Comparison of ENCODE assay signal across 1 cellular context in the genomic region with DNA sequence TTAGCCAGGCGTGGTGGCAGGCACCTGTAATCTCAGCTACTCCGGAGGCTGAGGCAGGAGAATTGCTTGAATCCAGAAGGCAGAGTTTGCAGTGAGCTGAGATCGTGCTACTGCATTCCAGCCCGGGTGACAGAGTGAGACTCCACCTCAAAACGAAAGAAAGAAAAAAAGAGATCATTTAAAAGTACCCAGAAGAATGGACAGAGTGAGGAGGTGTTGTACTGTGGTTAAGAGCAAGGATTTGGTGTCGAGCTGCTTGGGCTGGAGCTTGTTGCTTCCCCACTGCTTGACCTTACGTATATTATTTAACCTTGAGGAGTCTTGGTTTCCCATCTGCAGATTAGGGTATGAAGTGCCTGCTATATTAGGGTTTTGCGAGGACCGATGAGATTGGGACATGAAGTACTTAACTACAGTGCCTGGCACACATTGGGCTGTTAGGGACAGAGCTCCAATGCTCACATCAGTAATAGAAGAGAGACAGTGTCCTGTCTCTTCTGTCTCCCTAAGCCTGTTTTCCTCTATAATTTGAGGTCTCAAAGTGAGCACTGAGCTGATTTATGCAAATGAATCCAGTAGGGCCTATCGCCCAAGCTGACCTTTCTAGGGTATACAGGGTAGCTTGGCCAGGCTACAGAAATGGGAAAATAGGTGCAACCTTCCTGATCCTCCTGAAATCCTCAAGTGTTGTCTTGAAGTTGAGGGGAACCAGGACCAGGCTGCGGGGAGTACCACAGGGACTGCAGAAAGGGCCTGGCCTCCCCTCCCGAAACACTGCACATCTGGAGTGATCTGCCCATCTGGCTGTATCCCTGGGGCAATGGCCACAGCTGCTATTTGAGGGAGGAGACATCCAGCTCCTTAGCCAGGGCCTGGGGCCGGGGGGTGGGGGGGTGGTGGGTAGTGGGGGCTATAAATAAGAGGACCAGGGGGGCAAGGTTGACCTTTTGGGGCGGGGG.
TF ChIP-seq lines count a peak whose summit lies in the region.

No MANE protein-coding gene starts in this region.

TF ChIP-seq in HCT116, 20 proteins besides CTCF, POLR2A, EP300 and RAD21:
- TF ChIP-seq, protein P1, sequence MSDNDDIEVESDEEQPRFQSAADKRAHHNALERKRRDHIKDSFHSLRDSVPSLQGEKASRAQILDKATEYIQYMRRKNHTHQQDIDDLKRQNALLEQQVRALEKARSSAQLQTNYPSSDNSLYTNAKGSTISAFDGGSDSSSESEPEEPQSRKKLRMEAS (IDR thresholded peaks at IDR 0.05), result no peak
- TF ChIP-seq TCF7L2 (IDR thresholded peaks at IDR 0.05; ENCODE audit: borderline replicate concordance, extremely low read depth, insufficient read depth, insufficient read length) (no peak), EZH2 (IDR thresholded peaks at IDR 0.05) (no peak), SP1 (IDR thresholded peaks at IDR 0.05; ENCODE audit: low read depth) (no peak), CBX3 (IDR thresholded peaks at IDR 0.05; ENCODE audit: low read depth) (no peak), JUND (IDR thresholded peaks at IDR 0.05) (no peak), POLR2AphosphoS5 (IDR thresholded peaks at IDR 0.05; ENCODE audit: low read depth, low read length) (no peak), EZH2phosphoT487 (IDR thresholded peaks at IDR 0.05; ENCODE audit: borderline replicate concordance) (no peak), SIN3A (IDR thresholded peaks at IDR 0.05; ENCODE audit: low read depth) (no peak), FOSL1 (IDR thresholded peaks at IDR 0.05; ENCODE audit: low read depth) (no peak), ELF1 (IDR thresholded peaks at IDR 0.05; ENCODE audit: borderline replicate concordance, low read depth) (no peak), ZNF274 (IDR thresholded peaks at IDR 0.05; ENCODE audit: low read depth, low read length) (no peak), SRF (IDR thresholded peaks at IDR 0.05; ENCODE audit: low read depth) (no peak), ZFX (IDR thresholded peaks at IDR 0.05) (no peak)
- TF ChIP-seq, protein P2, sequence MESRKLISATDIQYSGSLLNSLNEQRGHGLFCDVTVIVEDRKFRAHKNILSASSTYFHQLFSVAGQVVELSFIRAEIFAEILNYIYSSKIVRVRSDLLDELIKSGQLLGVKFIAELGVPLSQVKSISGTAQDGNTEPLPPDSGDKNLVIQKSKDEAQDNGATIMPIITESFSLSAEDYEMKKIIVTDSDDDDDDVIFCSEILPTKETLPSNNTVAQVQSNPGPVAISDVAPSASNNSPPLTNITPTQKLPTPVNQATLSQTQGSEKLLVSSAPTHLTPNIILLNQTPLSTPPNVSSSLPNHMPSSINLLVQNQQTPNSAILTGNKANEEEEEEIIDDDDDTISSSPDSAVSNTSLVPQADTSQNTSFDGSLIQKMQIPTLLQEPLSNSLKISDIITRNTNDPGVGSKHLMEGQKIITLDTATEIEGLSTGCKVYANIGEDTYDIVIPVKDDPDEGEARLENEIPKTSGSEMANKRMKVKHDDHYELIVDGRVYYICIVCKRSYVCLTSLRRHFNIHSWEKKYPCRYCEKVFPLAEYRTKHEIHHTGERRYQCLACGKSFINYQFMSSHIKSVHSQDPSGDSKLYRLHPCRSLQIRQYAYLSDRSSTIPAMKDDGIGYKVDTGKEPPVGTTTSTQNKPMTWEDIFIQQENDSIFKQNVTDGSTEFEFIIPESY (IDR thresholded peaks at IDR 0.05; ENCODE audit: extremely low read depth, insufficient replicate concordance, low read length), result no peak
